Comparison of ENCODE assay signal across 1 cellular context in genomic region chr14:55583942-55584468, GRCh38.
TF ChIP-seq lines count a peak whose summit lies in the region.

No MANE protein-coding gene starts in this region.

TF ChIP-seq in GM23338, 12 proteins besides CTCF, POLR2A, EP300 and RAD21 (continued from another document):
- TF ChIP-seq ZNF462 (CRISPR knock-in tag; IDR thresholded peaks at IDR 0.05) (no peak), EZH2phosphoT487 (IDR thresholded peaks at IDR 0.05; ENCODE audit: unreplicated experiment) (no peak), ZNF114 (CRISPR knock-in tag; IDR thresholded peaks at IDR 0.05) (no peak), EZH2 (IDR thresholded peaks at IDR 0.05; ENCODE audit: low read depth, unreplicated experiment) (no peak)
- TF ChIP-seq, protein P1, sequence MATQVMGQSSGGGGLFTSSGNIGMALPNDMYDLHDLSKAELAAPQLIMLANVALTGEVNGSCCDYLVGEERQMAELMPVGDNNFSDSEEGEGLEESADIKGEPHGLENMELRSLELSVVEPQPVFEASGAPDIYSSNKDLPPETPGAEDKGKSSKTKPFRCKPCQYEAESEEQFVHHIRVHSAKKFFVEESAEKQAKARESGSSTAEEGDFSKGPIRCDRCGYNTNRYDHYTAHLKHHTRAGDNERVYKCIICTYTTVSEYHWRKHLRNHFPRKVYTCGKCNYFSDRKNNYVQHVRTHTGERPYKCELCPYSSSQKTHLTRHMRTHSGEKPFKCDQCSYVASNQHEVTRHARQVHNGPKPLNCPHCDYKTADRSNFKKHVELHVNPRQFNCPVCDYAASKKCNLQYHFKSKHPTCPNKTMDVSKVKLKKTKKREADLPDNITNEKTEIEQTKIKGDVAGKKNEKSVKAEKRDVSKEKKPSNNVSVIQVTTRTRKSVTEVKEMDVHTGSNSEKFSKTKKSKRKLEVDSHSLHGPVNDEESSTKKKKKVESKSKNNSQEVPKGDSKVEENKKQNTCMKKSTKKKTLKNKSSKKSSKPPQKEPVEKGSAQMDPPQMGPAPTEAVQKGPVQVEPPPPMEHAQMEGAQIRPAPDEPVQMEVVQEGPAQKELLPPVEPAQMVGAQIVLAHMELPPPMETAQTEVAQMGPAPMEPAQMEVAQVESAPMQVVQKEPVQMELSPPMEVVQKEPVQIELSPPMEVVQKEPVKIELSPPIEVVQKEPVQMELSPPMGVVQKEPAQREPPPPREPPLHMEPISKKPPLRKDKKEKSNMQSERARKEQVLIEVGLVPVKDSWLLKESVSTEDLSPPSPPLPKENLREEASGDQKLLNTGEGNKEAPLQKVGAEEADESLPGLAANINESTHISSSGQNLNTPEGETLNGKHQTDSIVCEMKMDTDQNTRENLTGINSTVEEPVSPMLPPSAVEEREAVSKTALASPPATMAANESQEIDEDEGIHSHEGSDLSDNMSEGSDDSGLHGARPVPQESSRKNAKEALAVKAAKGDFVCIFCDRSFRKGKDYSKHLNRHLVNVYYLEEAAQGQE (IDR thresholded peaks at IDR 0.05; ENCODE audit: unreplicated experiment) = no peak
- TF ChIP-seq, protein P2, sequence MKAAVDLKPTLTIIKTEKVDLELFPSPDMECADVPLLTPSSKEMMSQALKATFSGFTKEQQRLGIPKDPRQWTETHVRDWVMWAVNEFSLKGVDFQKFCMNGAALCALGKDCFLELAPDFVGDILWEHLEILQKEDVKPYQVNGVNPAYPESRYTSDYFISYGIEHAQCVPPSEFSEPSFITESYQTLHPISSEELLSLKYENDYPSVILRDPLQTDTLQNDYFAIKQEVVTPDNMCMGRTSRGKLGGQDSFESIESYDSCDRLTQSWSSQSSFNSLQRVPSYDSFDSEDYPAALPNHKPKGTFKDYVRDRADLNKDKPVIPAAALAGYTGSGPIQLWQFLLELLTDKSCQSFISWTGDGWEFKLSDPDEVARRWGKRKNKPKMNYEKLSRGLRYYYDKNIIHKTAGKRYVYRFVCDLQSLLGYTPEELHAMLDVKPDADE (IDR thresholded peaks at IDR 0.05) = no peak
TF ChIP-seq in GM23338: peak in this region for 0.
